10 cellular contexts compared by ENCODE assay signal in genomic region chr7:27078616-27079233, GRCh38. TPM values are rescaled to one million over a fixed set of nuclear protein-coding genes. Genes with fewer than 3 reads are reported as not detected.
DNase-seq lines count a peak whose midpoint lies in the region; ATAC-seq and TF ChIP-seq lines count a peak whose summit lies in the region.
"Had no signal": no experiment of that assay in that cellular context is flagged by ENCODE, and none has a peak within 500 bp of the region (broad histone marks: within the 10 kb centered on the region; RNA-seq: fewer than 3 reads in every experiment).

No MANE protein-coding gene starts in this region.

- H3K79me2 ChIP-seq in PC-9 (ENCODE audit: low read depth), result no peaks in the 10 kb centered on the region

- peaks cover 63% of the 10 kb centered on the region for H3K4me1 ChIP-seq in PC-9 (replicated peaks; ENCODE audit: insufficient read depth)

- peak; percentile 61 for ATAC-seq in left colon

- peaks cover 44% of the 10 kb centered on the region for H3F3A ChIP-seq in PC-9 (ENCODE audit: insufficient read depth, low read depth)

- H3K9me3 ChIP-seq in PC-9 (ENCODE audit: insufficient read depth, low read depth), result peaks cover 5% of the 10 kb centered on the region; the same call in 1 of the 2 replicates

- DNase-seq in HT1080 (ENCODE audit: low read depth) (peak; percentile 28), PC-9 (no peak), left colon (no peak), NCI-H146 (lab: John Stamatoyannopoulos, UW) (no peak), HuH-7 (ENCODE audit: low spot score) (no peak)
- DNase-seq in activated CD4-positive, CD25-positive, alpha-beta regulatory T cell (lab: John Stamatoyannopoulos, UW), result no peak
- DNase-seq: CD8-positive, alpha-beta memory T cell; DMS53; HCEC 1CT had no signal

- CTCF ChIA-PET in PC-9 (lab: Charles Lee), result no interaction called here

- peak overlapping the region; percentile 71 for H3K4me2 ChIP-seq in PC-9

- no peaks in the 10 kb centered on the region for H3K27me3 ChIP-seq in PC-9 (ENCODE audit: insufficient read depth, low read depth)

- no peak for TF ChIP-seq CTCF in PC-9 (conservative IDR thresholded peaks at IDR 0.05)

- H3K36me3 ChIP-seq in PC-9 (ENCODE audit: low read depth), result no peaks in the 10 kb centered on the region

- no peaks in the 10 kb centered on the region for H3K9me2 ChIP-seq in PC-9 (ENCODE audit: insufficient read depth)

- H4K20me1 ChIP-seq in PC-9 (ENCODE audit: insufficient read depth), result no peaks in the 10 kb centered on the region

- intact Hi-C loops in PC-9 (cut with micrococcal nuclease; ENCODE audit: unreplicated experiment) (no loop called here), left colon (cut with DNase I, micrococcal nuclease) (no loop called here)

- H3K4me3 ChIP-seq in PC-9, result no peak overlapping the region

- H3K27ac ChIP-seq in PC-9, result peak overlapping the region; percentile 84

- no TSS peak for BruUV-seq in PC-9 (replicated peaks; lab: Mats Ljungman, UMichigan)

- peak overlapping the region; percentile 21; the same call in 1 of the 2 replicates for H2AFZ ChIP-seq in PC-9

- POLR2A ChIA-PET in PC-9 (lab: Charles Lee; ENCODE audit: unreplicated experiment), result interaction anchor here (0.6 kb wide), 2 partner anchors 26 to 42 kb away, joined by 6 to 8 read pairs; no protein-coding TSS in a partner anchor

RNA-seq across cellular contexts. Expression of gene HOXA1, which starts 17.1 kb away (rescaled TPM):
- total RNA-seq in HT1080 (2014; rRNA removed; shearing (Covaris generic)), result 1.3 and 1.6 TPM in 2 replicates
- polyA plus RNA-seq in HT1080 (2015; cell fraction: cytosol; rRNA removed), result 2.9 and 3.4 TPM in 2 replicates
- 2.1 and 2.5 TPM in 2 replicates for polyA plus RNA-seq in HT1080 (2015; cell fraction: nucleus; rRNA removed)
- 2.0 and 2.2 TPM in 2 replicates for total RNA-seq in PC-9 (2021)
- total RNA-seq in left colon, result 1 to 10 TPM; 2.4 to 3.0 TPM
- total RNA-seq: A673 had no signal

RNA-seq across cellular contexts. Expression of gene HOXA2, which starts 23.8 kb away (rescaled TPM):
- not detected in 2 replicates for total RNA-seq in HT1080 (2014; rRNA removed; shearing (Covaris generic))
- polyA plus RNA-seq in HT1080 (2015; cell fraction: cytosol; rRNA removed), result not detected in 2 replicates
- 0.17 and 0.34 TPM in 2 replicates for polyA plus RNA-seq in HT1080 (2015; cell fraction: nucleus; rRNA removed)
- 6.1 and 6.5 TPM in 2 replicates for total RNA-seq in PC-9 (2021)
- total RNA-seq in left colon, result 1 to 10 TPM; 2.7 to 3.2 TPM
- total RNA-seq: A673; CD8-positive, alpha-beta memory T cell had no signal
- polyA plus RNA-seq: CD8-positive, alpha-beta memory T cell had no signal

RNA-seq across cellular contexts. Expression of gene HOXA4, which starts 51.8 kb away (rescaled TPM):
- 1.3 and 1.6 TPM in 2 replicates for total RNA-seq in HT1080 (2014; rRNA removed; shearing (Covaris generic))
- 4.4 and 5.9 TPM in 2 replicates for polyA plus RNA-seq in HT1080 (2015; cell fraction: cytosol; rRNA removed)
- polyA plus RNA-seq in HT1080 (2015; cell fraction: nucleus; rRNA removed), result 2.5 and 2.7 TPM in 2 replicates
- not detected in 2 replicates for total RNA-seq in PC-9 (2021)
- total RNA-seq in left colon, result 1 to 10 TPM; 4.5 to 5.1 TPM
- total RNA-seq: A673 had no signal
